33 cellular contexts compared by ENCODE assay signal in the genomic region with DNA sequence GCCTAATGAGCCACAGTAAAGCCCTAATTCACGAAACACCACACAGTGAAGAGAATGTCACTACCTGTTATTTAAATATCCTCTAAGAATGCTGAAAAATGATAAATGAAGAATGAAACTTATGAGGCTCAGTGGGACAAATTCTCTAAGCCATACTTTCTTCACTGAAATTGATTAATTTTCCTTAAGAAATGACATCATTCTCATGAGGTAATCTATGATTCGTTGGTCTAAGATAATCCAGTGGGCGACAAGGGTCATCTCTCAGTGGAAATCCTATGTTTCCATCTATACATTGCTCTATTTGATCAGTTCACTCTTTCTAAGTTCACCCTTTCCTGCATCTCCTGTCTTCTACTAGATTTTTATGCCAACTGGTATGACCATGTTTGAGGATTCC.
DNase-seq lines count a peak whose midpoint lies in the region; ATAC-seq, FAIRE-seq and TF ChIP-seq lines count a peak whose summit lies in the region.
"Had no signal": no experiment of that assay in that cellular context is flagged by ENCODE, and none has a peak within 500 bp of the region (broad histone marks: within the 10 kb centered on the region; RNA-seq: fewer than 3 reads in every experiment).

No MANE protein-coding gene starts in this region.

- no peak for TF ChIP-seq EP300 in HepG2 (IDR thresholded peaks at IDR 0.05; ENCODE audit: low read depth in 2 of 2, low read length in 2 of 2)
- TF ChIP-seq EP300 in HepG2 (CRISPR knock-in tag; IDR thresholded peaks at IDR 0.05; ENCODE audit: borderline replicate concordance), result no peak

- CTCF ChIA-PET in HepG2 (lab: Yijun Ruan, JAX; ENCODE audit: low intra/inter-chr PET ratio, low total read pairs), result no interaction called here
- CTCF ChIA-PET in HEK293 (lab: Yijun Ruan, JAX), result interaction anchor here (0.6 kb wide), 1 partner anchor 1480 kb away, joined by 3 read pairs; no protein-coding TSS in a partner anchor

- H3K27me3 Mint-ChIP-seq in T-helper 17 cell, result no peaks in the 10 kb centered on the region
- H3K27me3 Mint-ChIP-seq: B cell; CD4-positive, alpha-beta memory T cell; CD4-positive, alpha-beta T cell; CD4-positive, CD25-positive, alpha-beta regulatory T cell; CD8-positive, alpha-beta memory T cell had no signal

- H3K27me3 ChIP-seq in HepG2 (ENCODE audit: control insufficient read depth in 1 of 2, insufficient read depth in 2 of 2, low read length in 2 of 2) (no peaks in the 10 kb centered on the region), right lobe of liver (no peaks in the 10 kb centered on the region)
- H3K27me3 ChIP-seq: BE2C; BLaER1; BLaER1 treated with 17β-estradiol and CSF1 and Interleukin-3, amounts not matched to agents 10 nM and 100 nM had no signal

- no peak overlapping the region for H3K27ac ChIP-seq in HepG2 (ENCODE audit: extremely low read length, insufficient read depth, low read length)
- H3K27ac ChIP-seq in right lobe of liver, result no peak overlapping the region
- H3K27ac ChIP-seq in HEK293 (ENCODE audit: extremely low read depth, low read depth, low read length), result no peak overlapping the region
- H3K27ac ChIP-seq: 22Rv1; A549; BLaER1; BLaER1 treated with 17β-estradiol and CSF1 and Interleukin-3, amounts not matched to agents 10 nM and 100 nM; C4-2B had no signal

- POLR2A ChIA-PET in HepG2 (lab: Yijun Ruan, JAX), result no interaction called here
- POLR2A ChIA-PET in HEK293 (lab: Yijun Ruan, JAX), result no interaction called here

- H3K9ac ChIP-seq in HepG2 (ENCODE audit: insufficient read depth, low read depth, low read length), result no peak overlapping the region
- H3K9ac ChIP-seq: BLaER1; BLaER1 treated with 17β-estradiol and CSF1 and Interleukin-3, amounts not matched to agents 10 nM and 100 nM had no signal

- H3K4me3 ChIP-seq in HepG2 (replicated peaks in 1 of 3; ENCODE audit: insufficient read depth in 1 of 3, low read depth in 2 of 3, low read length in 3 of 3), result no peak overlapping the region
- H3K4me3 ChIP-seq in right lobe of liver, result no peak overlapping the region
- H3K4me3 ChIP-seq in HEK293 (ENCODE audit: low read depth, low read length), result no peak overlapping the region
- H3K4me3 ChIP-seq: A549; BLaER1; BLaER1 treated with 17β-estradiol and CSF1 and Interleukin-3, amounts not matched to agents 10 nM and 100 nM had no signal

- no TSS peak for BruUV-seq in HepG2 (replicated peaks; lab: Mats Ljungman, UMichigan)

- H3K4me1 ChIP-seq in HepG2 (ENCODE audit: insufficient read depth, low read length) (no peaks in the 10 kb centered on the region), right lobe of liver (no peaks in the 10 kb centered on the region), HEK293 (ENCODE audit: control insufficient read depth, insufficient read depth, low read length) (no peaks in the 10 kb centered on the region)
- H3K4me1 ChIP-seq: A549; BE2C; BLaER1; BLaER1 treated with 17β-estradiol and CSF1 and Interleukin-3, amounts not matched to agents 10 nM and 100 nM; Caco-2 had no signal

- no peak overlapping the region for H3K27ac Mint-ChIP-seq in T-helper 17 cell
- H3K27ac Mint-ChIP-seq: B cell; CD14-positive monocyte; CD4-positive, alpha-beta memory T cell; CD4-positive, alpha-beta T cell; CD4-positive, CD25-positive, alpha-beta regulatory T cell; CD8-positive, alpha-beta memory T cell; CD8-positive, alpha-beta T cell had no signal

- H4K20me1 ChIP-seq in HepG2 (ENCODE audit: insufficient read depth, low read length), result no peaks in the 10 kb centered on the region
- H4K20me1 ChIP-seq: BLaER1; BLaER1 treated with 17β-estradiol and CSF1 and Interleukin-3, amounts not matched to agents 10 nM and 100 nM had no signal

- TF ChIP-seq CTCF in HepG2 (CRISPR knock-in tag; IDR thresholded peaks at IDR 0.05), result no peak
- no peak for TF ChIP-seq CTCF in right lobe of liver (IDR thresholded peaks at IDR 0.05)
- no peak for TF ChIP-seq CTCF in HEK293 (tag by site-specific recombination; IDR thresholded peaks at IDR 0.05)

- in situ Hi-C loops in HepG2 (cut with HindIII; ENCODE audit: extremely low pct_ligation_motif_present, low pct_unique_long_range_greater_than_20kb), result no loop called here

- ATAC-seq in HepG2 (no peak), right lobe of liver (no peak), T-helper 17 cell (no peak)
- ATAC-seq: A549; CD8-positive, alpha-beta T cell had no signal

- TF ChIP-seq POLR2A in HepG2 (IDR thresholded peaks at IDR 0.05; ENCODE audit: insufficient read depth in 1 of 2, low read depth in 2 of 2, low read length in 2 of 2) (no peak), right lobe of liver (IDR thresholded peaks at IDR 0.05) (no peak)

- no peak overlapping the region for H2AFZ ChIP-seq in HepG2 (ENCODE audit: low read length)

- no peak overlapping the region for H3K4me3 Mint-ChIP-seq in T-helper 17 cell
- H3K4me3 Mint-ChIP-seq: B cell; CD14-positive monocyte; CD4-positive, alpha-beta memory T cell; CD4-positive, alpha-beta T cell; CD4-positive, CD25-positive, alpha-beta regulatory T cell; CD8-positive, alpha-beta memory T cell; CD8-positive, alpha-beta T cell had no signal

- no peaks in the 10 kb centered on the region for H3K79me2 ChIP-seq in HepG2 (ENCODE audit: insufficient read depth, low read length)

- H3K4me1 Mint-ChIP-seq in T-helper 17 cell, result no peaks in the 10 kb centered on the region
- H3K4me1 Mint-ChIP-seq: B cell; CD14-positive monocyte; CD4-positive, alpha-beta memory T cell; CD4-positive, CD25-positive, alpha-beta regulatory T cell; CD8-positive, alpha-beta memory T cell had no signal

- no peak for DNase-seq in HepG2 (ENCODE audit: low spot score)
- DNase-seq in right lobe of liver, result no peak
- DNase-seq in T-helper 17 cell, result no peak
- DNase-seq: 8988T; ACHN; AML-193; BE2C; C1 segment of cervical spinal cord; Caco-2; Calu3; CD4-positive, alpha-beta memory T cell; CD4-positive, alpha-beta T cell; CD4-positive, CD25-positive, alpha-beta regulatory T cell; CD8-positive, alpha-beta memory T cell; CD8-positive, alpha-beta T cell; COR-L47; DMS 273 treated with DMSO at 0.1 percent for 48 hours; DMS153; DMS53; DMS79; DMS79 treated with DMSO at 0.1 percent for 48 hours; DND-41; EL had no signal

- no peak for FAIRE-seq in HepG2 (lab: Jason Lieb, UNC)
- FAIRE-seq: A204.1, A549, D721Med had no signal

- H3K9me3 ChIP-seq in HepG2 (ENCODE audit: low read length), result no peaks in the 10 kb centered on the region
- no peaks in the 10 kb centered on the region for H3K9me3 ChIP-seq in right lobe of liver
- H3K9me3 ChIP-seq in HEK293 (ENCODE audit: control insufficient read depth, insufficient read depth, low read depth, low read length), result no peaks in the 10 kb centered on the region
- no peaks in the 10 kb centered on the region for H3K9me3 ChIP-seq in T-helper 17 cell (ENCODE audit: control insufficient read depth, low read length, poor library complexity, severe bottlenecking)
- H3K9me3 ChIP-seq: A549; BE2C; BLaER1; BLaER1 treated with 17β-estradiol and CSF1 and Interleukin-3, amounts not matched to agents 10 nM and 100 nM; Caco-2 had no signal

- H3K4me2 ChIP-seq in HepG2 (ENCODE audit: low read depth, low read length), result no peak overlapping the region
- H3K4me2 ChIP-seq: A549; BLaER1; BLaER1 treated with 17β-estradiol and CSF1 and Interleukin-3, amounts not matched to agents 10 nM and 100 nM had no signal

- H3K36me3 ChIP-seq in HepG2 (replicated peaks in 1 of 2; ENCODE audit: control insufficient read depth in 1 of 2, insufficient read depth in 2 of 2, low read length in 2 of 2) (no peaks in the 10 kb centered on the region), right lobe of liver (no peaks in the 10 kb centered on the region), HEK293 (ENCODE audit: control insufficient read depth in 2 of 2, insufficient read depth in 1 of 2, low read length in 2 of 2) (no peaks in the 10 kb centered on the region)
- H3K36me3 ChIP-seq: BE2C; BLaER1; BLaER1 treated with 17β-estradiol and CSF1 and Interleukin-3, amounts not matched to agents 10 nM and 100 nM had no signal

- no peak for TF ChIP-seq RAD21 in HepG2 (CRISPR knock-in tag; IDR thresholded peaks at IDR 0.05)

- WGBS in HepG2 (ENCODE audit: low lambda C conversion rate), result 0% methylated on average over 3 of the region's 3 CpGs
- 59% methylated on average over 3 of the region's 3 CpGs for WGBS in right lobe of liver (ENCODE audit: insufficient coverage, low coverage, low lambda C conversion rate, missing lambda C conversion rate)

- intact Hi-C loops in HepG2 (cut with micrococcal nuclease; ENCODE audit: unreplicated experiment), result no loop called here
- intact Hi-C loops in right lobe of liver (cut with DNase I), result no loop called here

- no peaks in the 10 kb centered on the region for H3K36me3 Mint-ChIP-seq in T-helper 17 cell (ENCODE audit: low read depth)
- H3K36me3 Mint-ChIP-seq: CD14-positive monocyte; CD4-positive, alpha-beta memory T cell; CD4-positive, CD25-positive, alpha-beta regulatory T cell; CD8-positive, alpha-beta T cell had no signal

TF ChIP-seq in HepG2, 621 proteins besides CTCF, POLR2A, EP300 and RAD21:
- TF ChIP-seq, protein P1, sequence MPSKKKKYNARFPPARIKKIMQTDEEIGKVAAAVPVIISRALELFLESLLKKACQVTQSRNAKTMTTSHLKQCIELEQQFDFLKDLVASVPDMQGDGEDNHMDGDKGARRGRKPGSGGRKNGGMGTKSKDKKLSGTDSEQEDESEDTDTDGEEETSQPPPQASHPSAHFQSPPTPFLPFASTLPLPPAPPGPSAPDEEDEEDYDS (CRISPR knock-in tag; IDR thresholded peaks at IDR 0.05), result no peak
- TF ChIP-seq ATF7 (IDR thresholded peaks at IDR 0.05) (peak; percentile 85), ATF7 (CRISPR knock-in tag; IDR thresholded peaks at IDR 0.05) (no peak)

TF ChIP-seq in HEK293, 187 proteins besides CTCF, POLR2A, EP300 and RAD21:
- TF ChIP-seq, protein P2, sequence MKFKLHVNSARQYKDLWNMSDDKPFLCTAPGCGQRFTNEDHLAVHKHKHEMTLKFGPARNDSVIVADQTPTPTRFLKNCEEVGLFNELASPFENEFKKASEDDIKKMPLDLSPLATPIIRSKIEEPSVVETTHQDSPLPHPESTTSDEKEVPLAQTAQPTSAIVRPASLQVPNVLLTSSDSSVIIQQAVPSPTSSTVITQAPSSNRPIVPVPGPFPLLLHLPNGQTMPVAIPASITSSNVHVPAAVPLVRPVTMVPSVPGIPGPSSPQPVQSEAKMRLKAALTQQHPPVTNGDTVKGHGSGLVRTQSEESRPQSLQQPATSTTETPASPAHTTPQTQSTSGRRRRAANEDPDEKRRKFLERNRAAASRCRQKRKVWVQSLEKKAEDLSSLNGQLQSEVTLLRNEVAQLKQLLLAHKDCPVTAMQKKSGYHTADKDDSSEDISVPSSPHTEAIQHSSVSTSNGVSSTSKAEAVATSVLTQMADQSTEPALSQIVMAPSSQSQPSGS (tag by site-specific recombination; IDR thresholded peaks at IDR 0.05; ENCODE audit: low read depth), result peak; percentile 57
- TF ChIP-seq ZNF2 (tag by site-specific recombination; IDR thresholded peaks at IDR 0.05), result no peak
